ENCODE assay signal across 26 cellular contexts in genomic region chr20:8227293-8227692, GRCh38.
"Had no signal": no experiment of that assay in that cellular context is flagged by ENCODE, and none has a peak within 500 bp of the region (broad histone marks: within the 10 kb centered on the region; RNA-seq: fewer than 3 reads in every experiment).

No MANE protein-coding gene starts in this region.

- H3K4me3 Mint-ChIP-seq: activated naive CD8-positive, alpha-beta T cell; activated T-cell treated with anti-CD3 and anti-CD28 coated beads, Interleukin-2, amount 50 U/mL, for 72 hours; effector memory CD8-positive, alpha-beta T cell; naive thymus-derived CD8-positive, alpha-beta T cell had no signal

- H3K36me3 Mint-ChIP-seq: activated naive CD8-positive, alpha-beta T cell had no signal

- H3K27ac Mint-ChIP-seq: activated naive CD8-positive, alpha-beta T cell; activated T-cell treated with anti-CD3 and anti-CD28 coated beads, Interleukin-2, amount 50 U/mL, for 72 hours; effector memory CD8-positive, alpha-beta T cell; naive thymus-derived CD8-positive, alpha-beta T cell had no signal

- H3K27me3 Mint-ChIP-seq: activated naive CD8-positive, alpha-beta T cell; effector memory CD8-positive, alpha-beta T cell had no signal

- H3K4me3 ChIP-seq: left lung, lower lobe of right lung, skin epidermis, suprapubic skin, tibial artery, upper lobe of right lung had no signal

- H3K36me3 ChIP-seq: brain microvascular endothelial cell, left lung, lower lobe of right lung, suprapubic skin, tibial artery, upper lobe of right lung had no signal

- DNase-seq: activated CD4-positive, alpha-beta T cell treated with anti-CD3 and anti-CD28 coated beads for 4 hours; activated CD4-positive, alpha-beta T cell treated with anti-CD3 and anti-CD28 coated beads, Interleukin-2, amount 50 U/mL, for 4 hours; activated naive CD4-positive, alpha-beta T cell treated with Interleukin-2 at 50 U/mL for 16 hours; activated T-cell treated with anti-CD3 and anti-CD28 coated beads for 4 hours; activated T-cell treated with anti-CD3 and anti-CD28 coated beads, Interleukin-2, amount 50 U/mL, for 72 hours; aorta; brain microvascular endothelial cell; cortex of kidney; effector memory CD8-positive, alpha-beta T cell; left lung; lower lobe of right lung; mesenchymal stem cell; naive thymus-derived CD8-positive, alpha-beta T cell; stimulated activated CD4-positive, alpha-beta T cell treated with anti-CD3 and anti-CD28 coated beads, Interleukin-12 subunit alpha, Interleukin-12 subunit beta, amount 100 ng/mL, for 4 hours; stimulated activated CD4-positive, alpha-beta T cell treated with anti-CD3 and anti-CD28 coated beads, Interleukin-4, amount 100 ng/mL, for 24 hours; stimulated activated naive CD4-positive, alpha-beta T cell; tibial artery; upper lobe of right lung had no signal

- H3K9me3 Mint-ChIP-seq: activated T-cell treated with anti-CD3 and anti-CD28 coated beads, Interleukin-2, amount 50 U/mL, for 72 hours; effector memory CD8-positive, alpha-beta T cell had no signal

- H3K4me1 Mint-ChIP-seq: naive thymus-derived CD8-positive, alpha-beta T cell had no signal

- H3K27me3 ChIP-seq: brain microvascular endothelial cell, left lung, suprapubic skin, tibial artery, upper lobe of right lung had no signal

- FAIRE-seq: frontal cortex, islet of Langerhans had no signal

- H3K4me1 ChIP-seq: left lung, lower lobe of right lung, suprapubic skin, upper lobe of right lung had no signal

- ATAC-seq: activated T-cell treated with anti-CD3 and anti-CD28 coated beads, Interleukin-2, amount 50 U/mL, for 72 hours; effector memory CD8-positive, alpha-beta T cell; esophagus mucosa; left lung; lower lobe of right lung; naive thymus-derived CD8-positive, alpha-beta T cell; sciatic nerve; upper lobe of right lung had no signal

- H3K27ac ChIP-seq: brain microvascular endothelial cell, left lung, lower lobe of right lung, skin epidermis, suprapubic skin, tibial artery, upper lobe of right lung, VCaP had no signal

- H3K9me3 ChIP-seq: left lung, lower lobe of right lung, suprapubic skin, tibial artery, upper lobe of right lung had no signal
